In the genomic region with DNA sequence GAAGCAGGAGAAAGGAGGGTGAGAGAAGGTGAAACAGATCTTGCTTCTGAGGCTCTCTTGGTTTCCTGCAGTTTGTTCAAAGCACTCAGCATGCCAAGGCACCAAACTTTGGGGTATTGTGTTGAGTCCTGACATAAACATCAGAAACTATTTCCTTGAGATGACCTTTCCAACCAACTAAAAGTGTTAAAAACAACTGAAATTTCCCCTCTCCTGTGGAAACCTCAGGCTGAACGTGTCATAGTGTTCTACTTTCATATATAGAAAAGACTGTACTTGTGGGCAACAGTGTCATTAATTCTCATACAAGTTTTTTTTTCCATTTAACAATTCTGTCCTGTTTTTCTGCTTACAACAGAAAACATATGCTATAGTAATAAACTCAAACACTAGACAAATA, we compare ENCODE assay signal across 16 cellular contexts. TPM values are rescaled to one million over a fixed set of nuclear protein-coding genes. Genes with fewer than 3 reads are reported as not detected.
DNase-seq lines count a peak whose midpoint lies in the region; ATAC-seq, FAIRE-seq and TF ChIP-seq lines count a peak whose summit lies in the region.
"Had no signal": no experiment of that assay in that cellular context is flagged by ENCODE, and none has a peak within 500 bp of the region (broad histone marks: within the 10 kb centered on the region; RNA-seq: fewer than 3 reads in every experiment).

No MANE protein-coding gene starts in this region.

- H3K4me1 Mint-ChIP-seq in CD4-positive, alpha-beta memory T cell: peaks cover 27 to 56% (median 38%) of the 10 kb centered on the region in 4 donors
- H3K4me1 Mint-ChIP-seq in activated T-helper 17 cell treated with anti-CD3 and anti-CD28 coated beads, Interleukin-2, amount 50 U/mL, for 72 hours: peaks cover 43% of the 10 kb centered on the region
- H3K4me1 Mint-ChIP-seq in mesothelial cell of epicardium: no peaks in the 10 kb centered on the region

- no peak overlapping the region for H2BK120ac ChIP-seq in mesenchymal stem cell (ENCODE audit: low read depth, low read length)

- intact Hi-C loops in CD4-positive, alpha-beta memory T cell (cut with micrococcal nuclease): no loop called here
- intact Hi-C loops in right cardiac atrium (cut with DNase I): loop anchor here in 2 of 4 donors (10.0 kb wide), 1 partner anchor 102 kb away; no protein-coding TSS in a partner anchor

- H3K4me3 Mint-ChIP-seq in CD4-positive, alpha-beta memory T cell: peak overlapping the region in 1 of 8 donors; percentile 2
- peak overlapping the region; percentile 63 for H3K4me3 Mint-ChIP-seq in activated T-helper 17 cell treated with anti-CD3 and anti-CD28 coated beads, Interleukin-2, amount 50 U/mL, for 72 hours
- no peak overlapping the region for H3K4me3 Mint-ChIP-seq in mesothelial cell of epicardium

- H3K9me3 ChIP-seq in CD4-positive, alpha-beta memory T cell (ENCODE audit: control insufficient read depth in 1 of 2, low read length in 2 of 2): no peaks in the 10 kb centered on the region
- H3K9me3 ChIP-seq in mesenchymal stem cell (ENCODE audit: control insufficient read depth, low read length): no peaks in the 10 kb centered on the region
- no peaks in the 10 kb centered on the region for H3K9me3 ChIP-seq in right cardiac atrium (ENCODE audit: control insufficient read depth, low read length)
- H3K9me3 ChIP-seq: pancreas had no signal

- peak; percentile 76 for ATAC-seq in activated T-helper 17 cell treated with anti-CD3 and anti-CD28 coated beads, Interleukin-2, amount 50 U/mL, for 72 hours (replicated peaks)
- ATAC-seq in right cardiac atrium: no peak
- ATAC-seq: pancreas had no signal

- no peaks in the 10 kb centered on the region for H3K36me3 ChIP-seq in CD4-positive, alpha-beta memory T cell (ENCODE audit: insufficient read depth, low read length)
- no peaks in the 10 kb centered on the region for H3K36me3 ChIP-seq in mesenchymal stem cell (ENCODE audit: control insufficient read depth in 1 of 2, insufficient read depth in 2 of 2, low read depth in 1 of 2, low read length in 2 of 2)
- H3K36me3 ChIP-seq: cardiac muscle cell, pancreas had no signal

- no peak overlapping the region for H2AFZ ChIP-seq in mesenchymal stem cell (ENCODE audit: low read depth, low read length)

- H3K9me3 Mint-ChIP-seq in CD4-positive, alpha-beta memory T cell: peaks cover 0 to 2% (median 0%) of the 10 kb centered on the region in 8 donors
- no peaks in the 10 kb centered on the region for H3K9me3 Mint-ChIP-seq in activated T-helper 17 cell treated with anti-CD3 and anti-CD28 coated beads, Interleukin-2, amount 50 U/mL, for 72 hours
- H3K9me3 Mint-ChIP-seq in mesothelial cell of epicardium: no peaks in the 10 kb centered on the region

- CTCF ChIA-PET in CD4-positive, alpha-beta memory T cell (lab: Charles Lee; ENCODE audit: partially characterized antibody): no interaction called here

- no peak overlapping the region for H3K4me3 ChIP-seq in CD4-positive, alpha-beta memory T cell (ENCODE audit: low read length in 2 of 2)
- H3K4me3 ChIP-seq in mesenchymal stem cell (ENCODE audit: insufficient read depth in 1 of 2, low read depth in 1 of 2, low read length in 2 of 2) (no peak overlapping the region), right cardiac atrium (ENCODE audit: low read length) (no peak overlapping the region)
- H3K4me3 ChIP-seq: cardiac muscle cell, pancreas had no signal

- no peak overlapping the region for H3K27ac ChIP-seq in CD4-positive, alpha-beta memory T cell (ENCODE audit: low read depth, low read length)
- H3K27ac ChIP-seq in mesenchymal stem cell (ENCODE audit: low read length, poor library complexity, severe bottlenecking) (no peak overlapping the region), right cardiac atrium (ENCODE audit: low read length) (no peak overlapping the region)
- H3K27ac ChIP-seq: cardiac muscle cell, KMS-11, pancreas had no signal

- WGBS in mesenchymal stem cell: 50% methylated on average over 1 of the region's 1 CpG
- 50% methylated on average over 1 of the region's 1 CpG for WGBS in right cardiac atrium

- no peak overlapping the region for H4K8ac ChIP-seq in mesenchymal stem cell (ENCODE audit: low read length)

- TF ChIP-seq CTCF in mesothelial cell of epicardium (IDR thresholded peaks at IDR 0.05; ENCODE audit: unreplicated experiment): no peak

- H2BK5ac ChIP-seq in mesenchymal stem cell (ENCODE audit: low read depth, low read length, poor library complexity, severe bottlenecking): no peak overlapping the region

- no peaks in the 10 kb centered on the region for H3K27me3 Mint-ChIP-seq in CD4-positive, alpha-beta memory T cell
- no peaks in the 10 kb centered on the region for H3K27me3 Mint-ChIP-seq in activated T-helper 17 cell treated with anti-CD3 and anti-CD28 coated beads, Interleukin-2, amount 50 U/mL, for 72 hours
- H3K27me3 Mint-ChIP-seq in mesothelial cell of epicardium (ENCODE audit: low read depth): peaks cover 58% of the 10 kb centered on the region

- H2AK5ac ChIP-seq in mesenchymal stem cell (ENCODE audit: low read length, severe bottlenecking): no peak overlapping the region

- peak overlapping the region; percentile 5 to 85 (median 56) for H3K27ac Mint-ChIP-seq in CD4-positive, alpha-beta memory T cell
- peak overlapping the region; percentile 90 for H3K27ac Mint-ChIP-seq in activated T-helper 17 cell treated with anti-CD3 and anti-CD28 coated beads, Interleukin-2, amount 50 U/mL, for 72 hours
- H3K27ac Mint-ChIP-seq in mesothelial cell of epicardium: no peak overlapping the region

- H3K4me2 ChIP-seq in mesenchymal stem cell (ENCODE audit: low read length, poor library complexity, severe bottlenecking): peak overlapping the region; percentile 16
- H3K4me2 ChIP-seq: KMS-11 had no signal

- no peak overlapping the region for H3K14ac ChIP-seq in mesenchymal stem cell (ENCODE audit: low read length in 2 of 2)

- no peak overlapping the region for H3K18ac ChIP-seq in mesenchymal stem cell (ENCODE audit: low read depth in 1 of 2, low read length in 2 of 2)

- no peaks in the 10 kb centered on the region for H3K79me1 ChIP-seq in mesenchymal stem cell (replicated peaks; ENCODE audit: low read length, poor library complexity, severe bottlenecking)

- no peak overlapping the region for H2BK12ac ChIP-seq in mesenchymal stem cell (ENCODE audit: low read length in 2 of 2)

- no peak overlapping the region for H4K91ac ChIP-seq in mesenchymal stem cell (ENCODE audit: low read length)

- no peak overlapping the region for H3K23ac ChIP-seq in mesenchymal stem cell (ENCODE audit: low read length in 2 of 2)

- POLR2A ChIA-PET in CD4-positive, alpha-beta memory T cell (lab: Charles Lee; ENCODE audit: partially characterized antibody): no interaction called here

- no peak overlapping the region for H3K4ac ChIP-seq in mesenchymal stem cell (ENCODE audit: low read depth in 1 of 2, low read length in 2 of 2)

- peak; percentile 40 for FAIRE-seq in GM12892 (lab: Jason Lieb, UNC)
- FAIRE-seq: pancreas, small intestine had no signal

- no peaks in the 10 kb centered on the region for H3K27me3 ChIP-seq in CD4-positive, alpha-beta memory T cell (ENCODE audit: insufficient read depth, low read length)
- H3K27me3 ChIP-seq in mesenchymal stem cell (ENCODE audit: control insufficient read depth in 1 of 2, insufficient read depth in 1 of 2, low read length in 2 of 2) (no peaks in the 10 kb centered on the region), right cardiac atrium (ENCODE audit: control insufficient read depth, insufficient read depth) (no peaks in the 10 kb centered on the region)
- H3K27me3 ChIP-seq: pancreas had no signal

- H3K36me3 Mint-ChIP-seq in CD4-positive, alpha-beta memory T cell: no peaks in the 10 kb centered on the region
- peaks cover 6% of the 10 kb centered on the region for H3K36me3 Mint-ChIP-seq in activated T-helper 17 cell treated with anti-CD3 and anti-CD28 coated beads, Interleukin-2, amount 50 U/mL, for 72 hours (ENCODE audit: low read depth)
- H3K36me3 Mint-ChIP-seq in mesothelial cell of epicardium: no peaks in the 10 kb centered on the region

- peak in 1 of 5 donors; percentile 60 for DNase-seq in CD4-positive, alpha-beta memory T cell
- DNase-seq in GM12892 (ENCODE audit: insufficient read length) (no peak), mesenchymal stem cell (no peak), right cardiac atrium (no peak), NCI-H524 treated with DMSO at 0.1 percent for 48 hours (lab: John Stamatoyannopoulos, UW) (no peak), mesothelial cell of epicardium (ENCODE audit: low spot score in 2 of 2, unreplicated experiment in 2 of 2) (no peak)
- DNase-seq: AML-193; DMS153; effector CD8-positive, alpha-beta T cell; NCI-H1105; NCI-H2227 treated with DMSO at 0.1 percent for 48 hours; pancreas; small intestine had no signal

- H3K4me1 ChIP-seq in CD4-positive, alpha-beta memory T cell (ENCODE audit: insufficient read depth, low read length): peaks cover 43% of the 10 kb centered on the region
- H3K4me1 ChIP-seq in mesenchymal stem cell (ENCODE audit: control insufficient read depth, insufficient read depth, low read depth, low read length): no peaks in the 10 kb centered on the region
- no peaks in the 10 kb centered on the region for H3K4me1 ChIP-seq in right cardiac atrium (ENCODE audit: control insufficient read depth, insufficient read depth, low read length)
- H3K4me1 ChIP-seq: pancreas had no signal

- no peak for TF ChIP-seq POLR2A in GM12892 (IDR thresholded peaks at IDR 0.05; ENCODE audit: low read depth, low read length)

- H2BK15ac ChIP-seq in mesenchymal stem cell (ENCODE audit: low read depth, poor library complexity, severe bottlenecking): no peak overlapping the region

- H3K9ac ChIP-seq in mesenchymal stem cell (ENCODE audit: low read length): no peak overlapping the region
- H3K9ac ChIP-seq: KMS-11 had no signal

RNA-seq across cellular contexts. Expression of a gene that starts 6.3 kb away (rescaled TPM):
- 10 to 100 TPM; 32.8 to 35.2 TPM for total RNA-seq in CD4-positive, alpha-beta memory T cell
- polyA plus RNA-seq in CD4-positive, alpha-beta memory T cell: 1 to 10 TPM; 4.2 to 9.1 TPM
- polyA plus RNA-seq in GM12892 (2012; ENCODE audit: missing spikeins): 7.9 TPM
- 10 to 100 TPM; 19.8 to 41.2 TPM for total RNA-seq in activated T-helper 17 cell treated with anti-CD3 and anti-CD28 coated beads, Interleukin-2, amount 50 U/mL, for 72 hours
- polyA plus RNA-seq in mesenchymal stem cell (2013, experiment 1 of 2): 4.3 TPM
- polyA plus RNA-seq in mesenchymal stem cell (2013, experiment 2 of 2): 5.7 TPM
- total RNA-seq in right cardiac atrium: 10 to 100 TPM; 10.0 to 15.3 (median 12.0) TPM
- 3.8 TPM for polyA plus RNA-seq in right cardiac atrium
- 6.6 to 8.0 TPM (median 7.2 TPM) in 3 replicates for total RNA-seq in mesothelial cell of epicardium
